In genomic region chr1:211951856-211952255, GRCh38 we compare ENCODE assay signal across 1 cellular context.
TF ChIP-seq lines count a peak whose summit lies in the region.

No MANE protein-coding gene starts in this region.

TF ChIP-seq in WTC11, 78 proteins besides CTCF, POLR2A, EP300 and RAD21 (continued from another document):
- no peak for TF ChIP-seq E2F1 (CRISPR knock-in tag; IDR thresholded peaks at IDR 0.05)
- TF ChIP-seq JUN (CRISPR knock-in tag; IDR thresholded peaks at IDR 0.05) = no peak
- TF ChIP-seq MLX (CRISPR knock-in tag; IDR thresholded peaks at IDR 0.05) = no peak
- TF ChIP-seq SOX15 (CRISPR knock-in tag; IDR thresholded peaks at IDR 0.05) = no peak
- TF ChIP-seq PRDM15 (CRISPR knock-in tag; IDR thresholded peaks at IDR 0.05) = no peak
